In the genomic region with DNA sequence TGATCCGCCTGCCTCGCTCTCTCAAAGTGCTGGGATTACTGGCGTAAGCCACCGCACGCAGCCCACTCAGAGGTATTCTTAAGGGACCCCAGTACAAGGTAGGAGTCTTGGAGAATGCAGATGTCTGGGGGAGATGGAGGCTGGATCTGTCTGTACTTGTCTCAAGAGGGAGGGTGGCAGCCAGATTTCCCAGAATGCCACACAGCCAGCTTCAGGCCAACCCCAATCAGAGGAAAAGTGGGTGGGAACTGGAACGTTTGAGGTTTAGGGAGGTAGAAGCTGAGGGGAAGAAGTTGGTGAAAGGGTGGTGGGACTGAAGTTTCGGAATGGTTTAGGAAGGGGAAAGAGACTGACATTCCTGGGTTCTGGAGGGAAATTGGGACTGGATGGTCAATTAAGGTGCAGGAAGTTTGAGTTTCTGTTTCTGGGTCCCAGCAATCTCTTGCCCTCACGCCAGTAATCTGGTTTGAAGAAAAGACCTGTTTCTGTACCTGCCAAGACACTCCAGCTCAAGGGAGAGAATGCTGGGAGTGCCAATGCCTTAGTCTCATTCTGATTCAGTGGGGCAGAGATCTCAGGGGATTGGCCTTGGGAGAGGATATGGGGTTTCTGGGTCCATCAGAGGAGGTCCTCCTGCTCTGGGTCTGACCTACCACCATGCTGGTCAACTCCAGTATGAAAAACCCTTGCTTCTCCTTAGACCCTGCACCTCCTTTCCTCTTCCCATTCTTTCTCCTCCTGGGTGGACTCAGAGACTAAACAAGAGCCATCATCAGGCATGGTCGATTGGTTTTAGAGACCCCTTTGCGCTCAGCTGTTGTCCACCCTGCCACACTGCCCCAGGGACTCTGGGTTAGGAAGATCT, we compare ENCODE assay signal across 1 cellular context.
TF ChIP-seq lines count a peak whose summit lies in the region.

No MANE protein-coding gene starts in this region.

TF ChIP-seq in H1, 55 proteins besides CTCF, POLR2A, EP300 and RAD21:
- TF ChIP-seq YY1 (IDR thresholded peaks at IDR 0.05; ENCODE audit: low read depth, low read length): no peak
- TF ChIP-seq RBBP5 (IDR thresholded peaks at IDR 0.05; ENCODE audit: borderline replicate concordance, low read depth, low read length): no peak
- no peak for TF ChIP-seq CBX5 (IDR thresholded peaks at IDR 0.05; ENCODE audit: low read depth, low read length)
- TF ChIP-seq BCL11A (IDR thresholded peaks at IDR 0.05; ENCODE audit: low read depth in 2 of 2, low read length in 2 of 2): no peak
